1 cellular context compared by ENCODE assay signal in the genomic region with DNA sequence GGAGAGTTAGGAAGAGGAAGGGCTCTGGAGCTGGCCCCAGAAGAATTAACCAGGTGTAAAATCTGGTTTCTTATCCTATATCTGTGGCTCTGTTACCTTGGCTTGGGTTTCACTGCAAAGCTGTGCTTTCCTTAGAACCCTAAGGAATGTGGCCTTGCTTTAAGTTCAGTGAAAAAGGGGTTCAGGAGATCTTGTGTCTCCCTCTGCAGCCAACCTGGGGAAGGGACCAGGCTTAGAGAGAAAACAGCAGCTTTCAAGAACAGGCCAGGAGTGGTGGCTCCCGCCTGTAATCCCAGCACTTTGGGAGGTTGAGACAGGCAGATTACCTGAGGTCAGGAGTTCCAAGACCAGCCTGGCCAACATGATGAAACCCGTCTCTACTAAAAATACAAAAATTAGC.
TF ChIP-seq lines count a peak whose summit lies in the region.

No MANE protein-coding gene starts in this region.

TF ChIP-seq in HepG2, 621 proteins besides CTCF, POLR2A, EP300 and RAD21:
- TF ChIP-seq MAF1 (CRISPR knock-in tag; IDR thresholded peaks at IDR 0.05; ENCODE audit: borderline replicate concordance) = no peak
- TF ChIP-seq ZEB1 (IDR thresholded peaks at IDR 0.05; ENCODE audit: insufficient replicate concordance, low read depth) = no peak
- TF ChIP-seq STAG1 (CRISPR knock-in tag; IDR thresholded peaks at IDR 0.05) = peak; percentile 12; the same call in 1 of the 2 replicates
